In genomic region chr6:138607478-138608433, GRCh38 we compare ENCODE assay signal across 26 cellular contexts.
"Had no signal": no experiment of that assay in that cellular context is flagged by ENCODE, and none has a peak within 500 bp of the region (broad histone marks: within the 10 kb centered on the region; RNA-seq: fewer than 3 reads in every experiment).

No MANE protein-coding gene starts in this region.

- FAIRE-seq: frontal cortex, TTC549 had no signal

- H3K9me3 ChIP-seq: left lung, testis, vagina had no signal

- H3K79me2 ChIP-seq: hepatocyte had no signal

- H3K36me3 ChIP-seq: left lung, vagina, WERI-Rb-1 had no signal

- H3K4me1 ChIP-seq: left lung, testis, vagina had no signal

- H2AFZ ChIP-seq: hepatocyte had no signal

- H3K4me2 ChIP-seq: hepatocyte had no signal

- H3K27ac ChIP-seq: hepatocyte, left lung, testis, vagina, WERI-Rb-1 had no signal

- DNase-seq: activated CD4-positive, alpha-beta T cell treated with anti-CD3 and anti-CD28 coated beads, Interleukin-2, amount 10 ng/mL, durations not matched to agents 7 days and 5 days; activated CD4-positive, CD25-positive, alpha-beta regulatory T cell treated with anti-CD3 and anti-CD28 coated beads, Interleukin-2, amount 50 U/mL, for 72 hours; activated CD8-positive, alpha-beta memory T cell treated with anti-CD3 and anti-CD28 coated beads, Interleukin-2, amount 10 ng/mL, durations not matched to agents 7 days and 5 days; activated CD8-positive, alpha-beta T cell treated with anti-CD3 and anti-CD28 coated beads for 36 hours; activated effector memory CD4-positive, alpha-beta T cell treated with anti-CD3 and anti-CD28 coated beads, Interleukin-2, amount 50 U/mL, for 16 hours; activated naive CD4-positive, alpha-beta T cell treated with anti-CD3 and anti-CD28 coated beads, Interleukin-2, amount 10 ng/mL, durations not matched to agents 7 days and 5 days; activated T-cell treated with anti-CD3 and anti-CD28 coated beads for 4 hours; amygdala; effector CD4-positive, alpha-beta T cell; glutamatergic neuron; immature natural killer cell; left lung; natural killer cell; occipital lobe; posterior cingulate gyrus; small intestine; stimulated activated CD8-positive, alpha-beta memory T cell treated with anti-CD3 and anti-CD28 coated beads, Interleukin-4, amount 100 ng/mL, for 48 hours; stimulated activated naive B cell treated with anti-CD40 and anti-IgM and Interleukin-4, amounts not matched to agents 10 μg/mL and 1 μg/mL and 100 μg/mL, for 72 hours; T-cell; testis; WERI-Rb-1 had no signal

- H3K4me3 ChIP-seq: hepatocyte, left lung, lung, testis, vagina had no signal

- H3K27me3 ChIP-seq: hepatocyte, left lung, testis, vagina had no signal
